In genomic region chr11:114330373-114330772, GRCh38 we compare ENCODE assay signal across 1 cellular context.
TF ChIP-seq lines count a peak whose summit lies in the region.

No MANE protein-coding gene starts in this region.

TF ChIP-seq in HEK293, 187 proteins besides CTCF, POLR2A, EP300 and RAD21 (continued from another document):
- TF ChIP-seq, protein P1, sequence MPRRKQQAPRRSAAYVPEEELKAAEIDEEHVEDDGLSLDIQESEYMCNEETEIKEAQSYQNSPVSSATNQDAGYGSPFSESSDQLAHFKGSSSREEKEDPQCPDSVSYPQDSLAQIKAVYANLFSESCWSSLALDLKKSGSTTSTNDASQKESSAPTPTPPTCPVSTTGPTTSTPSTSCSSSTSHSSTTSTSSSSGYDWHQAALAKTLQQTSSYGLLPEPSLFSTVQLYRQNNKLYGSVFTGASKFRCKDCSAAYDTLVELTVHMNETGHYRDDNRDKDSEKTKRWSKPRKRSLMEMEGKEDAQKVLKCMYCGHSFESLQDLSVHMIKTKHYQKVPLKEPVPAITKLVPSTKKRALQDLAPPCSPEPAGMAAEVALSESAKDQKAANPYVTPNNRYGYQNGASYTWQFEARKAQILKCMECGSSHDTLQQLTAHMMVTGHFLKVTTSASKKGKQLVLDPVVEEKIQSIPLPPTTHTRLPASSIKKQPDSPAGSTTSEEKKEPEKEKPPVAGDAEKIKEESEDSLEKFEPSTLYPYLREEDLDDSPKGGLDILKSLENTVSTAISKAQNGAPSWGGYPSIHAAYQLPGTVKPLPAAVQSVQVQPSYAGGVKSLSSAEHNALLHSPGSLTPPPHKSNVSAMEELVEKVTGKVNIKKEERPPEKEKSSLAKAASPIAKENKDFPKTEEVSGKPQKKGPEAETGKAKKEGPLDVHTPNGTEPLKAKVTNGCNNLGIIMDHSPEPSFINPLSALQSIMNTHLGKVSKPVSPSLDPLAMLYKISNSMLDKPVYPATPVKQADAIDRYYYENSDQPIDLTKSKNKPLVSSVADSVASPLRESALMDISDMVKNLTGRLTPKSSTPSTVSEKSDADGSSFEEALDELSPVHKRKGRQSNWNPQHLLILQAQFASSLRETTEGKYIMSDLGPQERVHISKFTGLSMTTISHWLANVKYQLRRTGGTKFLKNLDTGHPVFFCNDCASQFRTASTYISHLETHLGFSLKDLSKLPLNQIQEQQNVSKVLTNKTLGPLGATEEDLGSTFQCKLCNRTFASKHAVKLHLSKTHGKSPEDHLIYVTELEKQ (tag by site-specific recombination; IDR thresholded peaks at IDR 0.05; ENCODE audit: borderline replicate concordance) = no peak
